Comparison of ENCODE assay signal across 8 cellular contexts in the genomic region with DNA sequence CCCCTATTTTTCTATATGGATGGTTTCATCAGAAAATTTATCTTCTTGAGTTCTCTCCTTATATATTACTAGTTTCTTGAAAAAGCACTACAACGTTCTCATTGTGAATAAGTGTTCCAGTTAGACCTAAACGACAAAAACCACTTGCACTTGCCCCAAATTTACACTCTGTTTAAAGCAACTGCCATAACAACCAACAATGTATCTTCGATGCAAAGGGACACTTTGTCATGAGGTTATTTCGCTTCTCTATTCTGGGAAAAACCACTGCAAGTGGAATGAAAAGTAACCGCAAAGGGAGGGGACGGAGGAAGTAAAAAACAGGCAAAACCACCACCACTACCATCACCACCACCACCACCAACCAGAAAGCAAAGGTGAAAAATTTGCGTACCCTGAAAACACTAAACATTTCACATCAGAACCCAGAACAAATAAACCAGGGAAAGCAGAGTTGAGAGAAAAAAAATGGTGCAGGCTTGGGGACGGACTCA. TPM values are rescaled to one million over a fixed set of nuclear protein-coding genes. Genes with fewer than 3 reads are reported as not detected.
A peak's percentile ranks its signal among the peaks of the same experiment; 100 is the strongest.
DNase-seq lines count a peak whose midpoint lies in the region; ATAC-seq and TF ChIP-seq lines count a peak whose summit lies in the region.

No MANE protein-coding gene starts in this region.

- CTCF ChIA-PET in Caco-2 (lab: Charles Lee): interaction anchor here (0.9 to 1.5 kb wide), 3 partner anchors 9 to 358 kb away, joined by 3 to 8 read pairs (median 5); a partner anchor contains a TSS
- CTCF ChIA-PET in activated CD4-positive, alpha-beta memory T cell treated with anti-CD3 and anti-CD28 coated beads for 36 hours (lab: Charles Lee): interaction anchor here (0.8 to 1.9 kb wide), 8 partner anchors 9 to 270 kb away, joined by 3 to 17 read pairs (median 4); no protein-coding TSS in a partner anchor

- DNase-seq in Caco-2: no peak
- DNase-seq in activated CD4-positive, alpha-beta memory T cell treated with anti-CD3 and anti-CD28 coated beads for 36 hours: peak; percentile 77
- no peak for DNase-seq in foreskin keratinocyte
- no peak for DNase-seq in spleen
- no peak for DNase-seq in kidney tubule cell (ENCODE audit: low spot score)
- DNase-seq in COR-L47 (lab: John Stamatoyannopoulos, UW): no peak

- ATAC-seq in foreskin keratinocyte (no peak), HG03108 (IDR thresholded peaks at IDR 0.05; ENCODE audit: unreplicated experiment) (no peak)

- peaks cover 13% of the 10 kb centered on the region for H3K4me1 Mint-ChIP-seq in Caco-2 (ENCODE audit: low read depth, unreplicated experiment)
- H3K4me1 Mint-ChIP-seq in activated CD4-positive, alpha-beta memory T cell treated with anti-CD3 and anti-CD28 coated beads for 36 hours (ENCODE audit: low read depth): peaks cover 32% of the 10 kb centered on the region

- POLR2A ChIA-PET in Caco-2 (lab: Charles Lee): interaction anchor here (0.6 to 1.7 kb wide), 8 partner anchors 9 to 689 kb away, joined by 3 to 17 read pairs (median 4); a partner anchor contains a TSS
- POLR2A ChIA-PET in activated CD4-positive, alpha-beta memory T cell treated with anti-CD3 and anti-CD28 coated beads for 36 hours (lab: Charles Lee): interaction anchor here (0.6 to 2.3 kb wide), 16 partner anchors 8 to 596 kb away, joined by 3 to 20 read pairs (median 5); a partner anchor contains a TSS

- TF ChIP-seq CTCF in Caco-2 (IDR thresholded peaks at IDR 0.05; ENCODE audit: insufficient read depth in 1 of 2, low read depth in 1 of 2, low read length in 1 of 2, severe bottlenecking in 1 of 2, unreplicated experiment in 1 of 2) (no peak), foreskin keratinocyte (conservative IDR thresholded peaks at IDR 0.05) (no peak), spleen (IDR thresholded peaks at IDR 0.05 in 8 of 11, conservative IDR thresholded peaks at IDR 0.05 in 3 of 11) (no peak)

- TSS peak; percentile 68 for BruUV-seq in Caco-2 (replicated peaks; lab: Mats Ljungman, UMichigan)

- H3K27ac ChIP-seq in HUES64 (ENCODE audit: low read depth, low read length) (peak overlapping the region; percentile 100), foreskin keratinocyte (peak overlapping the region; percentile 93), spleen (peak overlapping the region; percentile 97 to 100 (median 99))

- H3K9me3 ChIP-seq in Caco-2 (no peaks in the 10 kb centered on the region), HUES64 (ENCODE audit: insufficient read depth, low read depth, low read length) (no peaks in the 10 kb centered on the region), spleen (no peaks in the 10 kb centered on the region)

- H3K4me3 ChIP-seq in Caco-2 (ENCODE audit: low read depth, low read length) (peak overlapping the region; percentile 74), HUES64 (ENCODE audit: low read length) (peak overlapping the region; percentile 74), spleen (peak overlapping the region; percentile 69 to 94 (median 78))

- intact Hi-C loops in Caco-2 (cut with micrococcal nuclease; ENCODE audit: unreplicated experiment) (loop anchor here (1.0 to 5.0 kb wide), 3 partner anchors 9 to 358 kb away; a partner anchor contains a TSS), spleen (cut with DNase I; ENCODE audit: low total_unique reads) (loop anchor here (10.0 kb wide), 1 partner anchor 259 kb away; no protein-coding TSS in a partner anchor)
- intact Hi-C loops in activated CD4-positive, alpha-beta memory T cell treated with anti-CD3 and anti-CD28 coated beads for 36 hours (cut with micrococcal nuclease): loop anchor here (1.0 to 5.0 kb wide), 7 partner anchors 9 to 617 kb away; a partner anchor contains a TSS

- H3K9ac ChIP-seq in HUES64 (ENCODE audit: low read depth, low read length): peak overlapping the region; percentile 98

- H3K27me3 Mint-ChIP-seq in Caco-2 (ENCODE audit: insufficient read depth, unreplicated experiment): no peaks in the 10 kb centered on the region
- H3K27me3 Mint-ChIP-seq in activated CD4-positive, alpha-beta memory T cell treated with anti-CD3 and anti-CD28 coated beads for 36 hours: no peaks in the 10 kb centered on the region

- H3K4me1 ChIP-seq in Caco-2 (peaks cover 5% of the 10 kb centered on the region; the same call in 1 of the 2 replicates), HUES64 (ENCODE audit: insufficient read depth, low read length) (peaks cover 23% of the 10 kb centered on the region), foreskin keratinocyte (no peaks in the 10 kb centered on the region), spleen (peaks cover 14 to 44% (median 29%) of the 10 kb centered on the region in 6 donors)

- peak overlapping the region; percentile 93 for H3K27ac Mint-ChIP-seq in Caco-2 (ENCODE audit: unreplicated experiment)
- peak overlapping the region; percentile 97 for H3K27ac Mint-ChIP-seq in activated CD4-positive, alpha-beta memory T cell treated with anti-CD3 and anti-CD28 coated beads for 36 hours

- no peaks in the 10 kb centered on the region for H3K9me3 Mint-ChIP-seq in Caco-2 (ENCODE audit: unreplicated experiment)
- H3K9me3 Mint-ChIP-seq in activated CD4-positive, alpha-beta memory T cell treated with anti-CD3 and anti-CD28 coated beads for 36 hours: no peaks in the 10 kb centered on the region

- H3K27me3 ChIP-seq in Caco-2 (replicated peaks; ENCODE audit: control insufficient read depth, insufficient read depth, low read length) (no peaks in the 10 kb centered on the region), HUES64 (ENCODE audit: insufficient read depth, low read length) (no peaks in the 10 kb centered on the region), foreskin keratinocyte (no peaks in the 10 kb centered on the region), spleen (replicated peaks in 1 of 7) (no peaks in the 10 kb centered on the region)

- H3K36me3 ChIP-seq in Caco-2 (ENCODE audit: control insufficient read depth, insufficient read depth, low read length) (no peaks in the 10 kb centered on the region), HUES64 (ENCODE audit: insufficient read depth, low read length) (peaks cover 6% of the 10 kb centered on the region), spleen (peaks cover 0 to 2% (median 0%) of the 10 kb centered on the region in 6 donors)

- TF ChIP-seq POLR2A in spleen (IDR thresholded peaks at IDR 0.05): no peak

- peak overlapping the region; percentile 92 for H3K4me3 Mint-ChIP-seq in Caco-2 (ENCODE audit: unreplicated experiment)
- peak overlapping the region; percentile 85 for H3K4me3 Mint-ChIP-seq in activated CD4-positive, alpha-beta memory T cell treated with anti-CD3 and anti-CD28 coated beads for 36 hours

- peaks cover 33% of the 10 kb centered on the region for H3K36me3 Mint-ChIP-seq in Caco-2 (ENCODE audit: insufficient read depth, unreplicated experiment)
- H3K36me3 Mint-ChIP-seq in activated CD4-positive, alpha-beta memory T cell treated with anti-CD3 and anti-CD28 coated beads for 36 hours: peaks cover 3% of the 10 kb centered on the region

- WGBS in HUES64: 12% methylated on average over 5 of the region's 8 CpGs
- WGBS in spleen, 5 donors: 1 to 2% (median 1%) methylated on average over 8 of the region's 8 CpGs

RNA-seq across cellular contexts. Expression of a gene that starts 1.2 kb away (rescaled TPM):
- 27.5 and 28.7 TPM in 2 replicates for total RNA-seq in Caco-2 (2022)
- polyA plus RNA-seq in HUES64 (2013, experiment 1 of 2): 20.4 TPM
- polyA plus RNA-seq in HUES64 (2013, experiment 2 of 2): 19.7 TPM
- 10 to 100 TPM; 19.3 to 21.9 TPM for total RNA-seq in activated CD4-positive, alpha-beta memory T cell treated with anti-CD3 and anti-CD28 coated beads for 36 hours
- total RNA-seq in foreskin keratinocyte: 6.8 and 7.2 TPM in 2 replicates
- polyA plus RNA-seq in foreskin keratinocyte: 0.62 and 0.64 TPM in 2 replicates
- 10 to 100 TPM in 6 of 7 donors, 1 to 10 TPM in 1; 7.7 to 18.7 (median 15.1) TPM for total RNA-seq in spleen
- polyA plus RNA-seq in spleen: 1 to 10 TPM; 1.3 to 1.6 (median 1.5) TPM
